Comparison of ENCODE assay signal across 22 cellular contexts in genomic region chr17:7987112-7987893, GRCh38. TPM values are rescaled to one million over a fixed set of nuclear protein-coding genes. Genes with fewer than 3 reads are reported as not detected.
DNase-seq lines count a peak whose midpoint lies in the region; ATAC-seq and TF ChIP-seq lines count a peak whose summit lies in the region.
"Had no signal": no experiment of that assay in that cellular context is flagged by ENCODE, and none has a peak within 500 bp of the region (broad histone marks: within the 10 kb centered on the region; RNA-seq: fewer than 3 reads in every experiment).

No MANE protein-coding gene starts in this region.

- DNase-seq in IMR-90 (peak; percentile 27), mesendoderm (no peak), DMS53 treated with DMSO at 0.1 percent for 48 hours (lab: John Stamatoyannopoulos, UW; ENCODE audit: unreplicated experiment) (no peak), NCI-H748 treated with DMSO at 0.1 percent for 48 hours (lab: John Stamatoyannopoulos, UW) (no peak)
- no peak for DNase-seq in central memory CD8-positive, alpha-beta T cell (ENCODE audit: low spot score in 2 of 2)
- no peak for DNase-seq in stimulated activated effector memory CD8-positive, alpha-beta T cell treated with anti-CD3 and anti-CD28 coated beads, Interleukin-12 subunit alpha, Interleukin-12 subunit beta, amount 100 ng/mL, for 72 hours (ENCODE audit: low spot score in 2 of 2)
- DNase-seq: activated naive CD8-positive, alpha-beta T cell treated with anti-CD3 and anti-CD28 coated beads, Interleukin-2, amount 10 ng/mL, durations not matched to agents 7 days and 5 days; AML-193; brain microvascular endothelial cell; gastrocnemius medialis; kidney glomerular epithelial cell; natural killer cell; NCI-H1436; NCI-H526 treated with DMSO at 0.1 percent for 48 hours; small intestine had no signal

- H3K9me3 Mint-ChIP-seq in central memory CD8-positive, alpha-beta T cell: no peaks in the 10 kb centered on the region
- no peaks in the 10 kb centered on the region for H3K9me3 Mint-ChIP-seq in stimulated activated effector memory CD8-positive, alpha-beta T cell treated with anti-CD3 and anti-CD28 coated beads, Interleukin-12 subunit alpha, Interleukin-12 subunit beta, amount 100 ng/mL, for 72 hours
- H3K9me3 Mint-ChIP-seq: activated naive CD8-positive, alpha-beta T cell treated with anti-CD3 and anti-CD28 coated beads, Interleukin-2, amount 10 ng/mL, durations not matched to agents 7 days and 5 days; activated T-helper 1 cell treated with anti-CD3 and anti-CD28 coated beads, Interleukin-12 subunit alpha, Interleukin-12 subunit beta, Interleukin-2, Interleukin-4 antibody, amounts not matched to agents 30 ng/mL and 10 ng/mL and 1 ng/mL, durations not matched to agents 14 hours and 24 hours and 36 hours; natural killer cell; stimulated activated naive CD8-positive, alpha-beta T cell treated with anti-CD3 and anti-CD28 coated beads, Interleukin-15, Interleukin-2, amounts not matched to agents 100 ng/mL and 50 ng/mL, for 24 hours; type B pancreatic cell had no signal

- TF ChIP-seq POLR2A in IMR-90 (IDR thresholded peaks at IDR 0.05; ENCODE audit: low read depth, low read length): no peak

- H3K9me3 ChIP-seq in IMR-90 (ENCODE audit: control insufficient read depth, insufficient read depth, low read length): no peaks in the 10 kb centered on the region
- H3K9me3 ChIP-seq: gastrocnemius medialis had no signal

- H3K56ac ChIP-seq in IMR-90 (ENCODE audit: extremely low read depth, insufficient read depth, low read length) (no peak overlapping the region), mesendoderm (ENCODE audit: low read length) (peak overlapping the region; percentile 22)

- H3K9me1 ChIP-seq in IMR-90 (ENCODE audit: insufficient read depth, low read length): peaks cover 3% of the 10 kb centered on the region

- H2BK120ac ChIP-seq in IMR-90 (ENCODE audit: low read depth, low read length) (no peak overlapping the region), mesendoderm (ENCODE audit: low read depth, low read length) (no peak overlapping the region)

- no peak overlapping the region for H2BK5ac ChIP-seq in IMR-90 (ENCODE audit: low read depth, low read length, poor library complexity, severe bottlenecking)
- H2BK5ac ChIP-seq in mesendoderm (ENCODE audit: low read length): no peak overlapping the region

- 89% methylated on average over 5 of the region's 12 CpGs; no CpG with 5 or more reads in 1 of the 2 experiments for WGBS in IMR-90 (ENCODE audit: extremely low coverage in 2 of 2, insufficient read length in 1 of 2), 2 experiments
- WGBS in mesendoderm (ENCODE audit: extremely low coverage, insufficient coverage, low lambda C conversion rate): no CpG with 5 or more reads among the region's 12 CpGs

- H4K8ac ChIP-seq in IMR-90 (ENCODE audit: low read depth in 2 of 2, low read length in 2 of 2) (no peak overlapping the region), mesendoderm (ENCODE audit: low read depth, low read length) (no peak overlapping the region)

- TF ChIP-seq CTCF in IMR-90 (conservative IDR thresholded peaks at IDR 0.05; ENCODE audit: low read depth, low read length): no peak

- peak overlapping the region; percentile 65 for H2AFZ ChIP-seq in IMR-90 (replicated peaks; ENCODE audit: low read length, poor library complexity)

- H3K4me1 ChIP-seq in IMR-90 (ENCODE audit: control insufficient read depth, insufficient read depth, low read length): peaks cover 7% of the 10 kb centered on the region; the same call in 1 of the 2 replicates
- no peaks in the 10 kb centered on the region for H3K4me1 ChIP-seq in mesendoderm (ENCODE audit: control insufficient read depth, low read depth, low read length)

- H2BK15ac ChIP-seq in IMR-90 (ENCODE audit: low read depth, low read length) (no peak overlapping the region), mesendoderm (replicated peaks; ENCODE audit: low read depth) (no peak overlapping the region)

- intact Hi-C loops in IMR-90 (cut with micrococcal nuclease): loop anchor here (5.0 kb wide), 1 partner anchor 55 kb away; the partner anchor contains the start of genes CNTROB and TRAPPC1

- no peaks in the 10 kb centered on the region for H3K79me2 ChIP-seq in mesendoderm (ENCODE audit: control insufficient read depth, insufficient read depth, low read length)

- no peak overlapping the region for H3K4me3 Mint-ChIP-seq in central memory CD8-positive, alpha-beta T cell
- H3K4me3 Mint-ChIP-seq in stimulated activated effector memory CD8-positive, alpha-beta T cell treated with anti-CD3 and anti-CD28 coated beads, Interleukin-12 subunit alpha, Interleukin-12 subunit beta, amount 100 ng/mL, for 72 hours: no peak overlapping the region
- H3K4me3 Mint-ChIP-seq: activated naive CD8-positive, alpha-beta T cell treated with anti-CD3 and anti-CD28 coated beads, Interleukin-2, amount 10 ng/mL, durations not matched to agents 7 days and 5 days; activated T-helper 1 cell treated with anti-CD3 and anti-CD28 coated beads, Interleukin-12 subunit alpha, Interleukin-12 subunit beta, Interleukin-2, Interleukin-4 antibody, amounts not matched to agents 30 ng/mL and 10 ng/mL and 1 ng/mL, durations not matched to agents 14 hours and 24 hours and 36 hours; natural killer cell; stimulated activated naive CD8-positive, alpha-beta T cell treated with anti-CD3 and anti-CD28 coated beads, Interleukin-15, Interleukin-2, amounts not matched to agents 100 ng/mL and 50 ng/mL, for 24 hours; type B pancreatic cell had no signal

- H3K27ac ChIP-seq in IMR-90 (ENCODE audit: insufficient read depth, low read length): no peak overlapping the region
- no peak overlapping the region for H3K27ac ChIP-seq in mesendoderm (ENCODE audit: low read depth, low read length)
- H3K27ac ChIP-seq: brain microvascular endothelial cell, gastrocnemius medialis had no signal

- H3K4me1 Mint-ChIP-seq in central memory CD8-positive, alpha-beta T cell: peaks cover 15% of the 10 kb centered on the region
- peaks cover 19% of the 10 kb centered on the region for H3K4me1 Mint-ChIP-seq in stimulated activated effector memory CD8-positive, alpha-beta T cell treated with anti-CD3 and anti-CD28 coated beads, Interleukin-12 subunit alpha, Interleukin-12 subunit beta, amount 100 ng/mL, for 72 hours

- no peak for ATAC-seq in IMR-90 (ENCODE audit: low read depth)
- no peak for ATAC-seq in central memory CD8-positive, alpha-beta T cell (replicated peaks; ENCODE audit: extremely low read depth, poor library complexity, severe bottlenecking)
- no peak for ATAC-seq in stimulated activated effector memory CD8-positive, alpha-beta T cell treated with anti-CD3 and anti-CD28 coated beads, Interleukin-12 subunit alpha, Interleukin-12 subunit beta, amount 100 ng/mL, for 72 hours
- ATAC-seq in HG02763 (IDR thresholded peaks at IDR 0.05; ENCODE audit: unreplicated experiment): no peak
- ATAC-seq: gastrocnemius medialis, natural killer cell had no signal

- CTCF ChIA-PET in IMR-90 (lab: Yijun Ruan, JAX): interaction anchor here (0.6 to 1.8 kb wide), 6 partner anchors 14 to 257 kb away, joined by 3 to 5 read pairs (median 4); partner anchors contain the start of gene RNF227

- H3K27me3 Mint-ChIP-seq in central memory CD8-positive, alpha-beta T cell: peaks cover 27% of the 10 kb centered on the region
- H3K27me3 Mint-ChIP-seq: stimulated activated naive CD8-positive, alpha-beta T cell treated with anti-CD3 and anti-CD28 coated beads, Interleukin-15, Interleukin-2, amounts not matched to agents 100 ng/mL and 50 ng/mL, for 24 hours had no signal

- TF ChIP-seq RAD21 in IMR-90 (IDR thresholded peaks at IDR 0.05; ENCODE audit: low read length): no peak

- H3K36me3 Mint-ChIP-seq in central memory CD8-positive, alpha-beta T cell (ENCODE audit: insufficient read depth): peaks cover 8% of the 10 kb centered on the region
- H3K36me3 Mint-ChIP-seq in stimulated activated effector memory CD8-positive, alpha-beta T cell treated with anti-CD3 and anti-CD28 coated beads, Interleukin-12 subunit alpha, Interleukin-12 subunit beta, amount 100 ng/mL, for 72 hours: peaks cover 4% of the 10 kb centered on the region
- H3K36me3 Mint-ChIP-seq: activated naive CD8-positive, alpha-beta T cell treated with anti-CD3 and anti-CD28 coated beads, Interleukin-2, amount 10 ng/mL, durations not matched to agents 7 days and 5 days; natural killer cell; type B pancreatic cell had no signal

- H4K5ac ChIP-seq in IMR-90 (ENCODE audit: low read depth, low read length) (no peak overlapping the region), mesendoderm (ENCODE audit: low read length) (no peak overlapping the region)

- H3K79me1 ChIP-seq in IMR-90 (ENCODE audit: low read depth in 1 of 2, low read length in 2 of 2) (no peaks in the 10 kb centered on the region), mesendoderm (ENCODE audit: low read length) (no peaks in the 10 kb centered on the region)

- H3K27ac Mint-ChIP-seq in central memory CD8-positive, alpha-beta T cell (ENCODE audit: low read depth): peak overlapping the region; percentile 16
- peak overlapping the region; percentile 21 for H3K27ac Mint-ChIP-seq in stimulated activated effector memory CD8-positive, alpha-beta T cell treated with anti-CD3 and anti-CD28 coated beads, Interleukin-12 subunit alpha, Interleukin-12 subunit beta, amount 100 ng/mL, for 72 hours
- H3K27ac Mint-ChIP-seq: activated naive CD8-positive, alpha-beta T cell treated with anti-CD3 and anti-CD28 coated beads, Interleukin-2, amount 10 ng/mL, durations not matched to agents 7 days and 5 days; activated T-helper 1 cell treated with anti-CD3 and anti-CD28 coated beads, Interleukin-12 subunit alpha, Interleukin-12 subunit beta, Interleukin-2, Interleukin-4 antibody, amounts not matched to agents 30 ng/mL and 10 ng/mL and 1 ng/mL, durations not matched to agents 14 hours and 24 hours and 36 hours; natural killer cell; stimulated activated naive CD8-positive, alpha-beta T cell treated with anti-CD3 and anti-CD28 coated beads, Interleukin-15, Interleukin-2, amounts not matched to agents 100 ng/mL and 50 ng/mL, for 24 hours; type B pancreatic cell had no signal

- dilution Hi-C loops in IMR-90 (cut with HindIII; ENCODE audit: low sequenced_read_pairs, unreplicated experiment): no loop called here

- H3K4ac ChIP-seq in IMR-90 (ENCODE audit: low read depth, low read length) (no peak overlapping the region), mesendoderm (ENCODE audit: low read depth, low read length) (no peak overlapping the region)

- no peaks in the 10 kb centered on the region for H4K20me1 ChIP-seq in IMR-90 (ENCODE audit: insufficient read depth, low read length)

- H3K4me3 ChIP-seq in IMR-90 (ENCODE audit: insufficient read depth, low read depth, low read length): no peak overlapping the region
- no peak overlapping the region for H3K4me3 ChIP-seq in mesendoderm (ENCODE audit: low read length)
- H3K4me3 ChIP-seq: gastrocnemius medialis had no signal

- no peaks in the 10 kb centered on the region for H3K27me3 ChIP-seq in IMR-90 (ENCODE audit: control insufficient read depth, insufficient read depth, low read length)
- no peaks in the 10 kb centered on the region for H3K27me3 ChIP-seq in mesendoderm (ENCODE audit: insufficient read depth, low read length, poor library complexity)
- H3K27me3 ChIP-seq: brain microvascular endothelial cell, gastrocnemius medialis had no signal

- H2AK5ac ChIP-seq in IMR-90 (ENCODE audit: low read depth, low read length): peak overlapping the region; percentile 66
- H2AK5ac ChIP-seq in mesendoderm (ENCODE audit: low read length): no peak overlapping the region

- H4K91ac ChIP-seq in IMR-90 (ENCODE audit: insufficient read depth, low read depth, low read length): no peak overlapping the region; the same call in 1 of the 2 replicates

- H3K9ac ChIP-seq in IMR-90 (ENCODE audit: low read depth, low read length) (no peak overlapping the region), mesendoderm (ENCODE audit: low read length) (no peak overlapping the region)

- H3K23ac ChIP-seq in IMR-90 (ENCODE audit: low read depth, low read length): no peak overlapping the region
- H3K23ac ChIP-seq in mesendoderm (ENCODE audit: low read length): no peak overlapping the region

- H2AK9ac ChIP-seq in IMR-90 (replicated peaks; ENCODE audit: low read depth, low read length, poor library complexity): peak overlapping the region; percentile 39

- no TSS peak for BruUV-seq in IMR-90 (replicated peaks; lab: Mats Ljungman, UMichigan)

- H3K18ac ChIP-seq in IMR-90 (ENCODE audit: low read depth, low read length) (no peak overlapping the region), mesendoderm (ENCODE audit: low read length) (no peak overlapping the region)

- in situ Hi-C loops in IMR-90 (cut with MboI; ENCODE audit: low sequenced_read_pairs): loop anchor here (5.0 to 25.0 kb wide), 2 partner anchors 75 to 250 kb away; no protein-coding TSS in a partner anchor

- POLR2A ChIA-PET in IMR-90 (lab: Charles Lee; ENCODE audit: unreplicated experiment): interaction anchor here (0.6 kb wide), 1 partner anchor 15 kb away, joined by 3 read pairs; no protein-coding TSS in a partner anchor

- H3K4me2 ChIP-seq in IMR-90 (ENCODE audit: low read depth, low read length): no peak overlapping the region
- no peak overlapping the region for H3K4me2 ChIP-seq in mesendoderm (ENCODE audit: low read length)

- H3K36me3 ChIP-seq in IMR-90 (ENCODE audit: control insufficient read depth, insufficient read depth, low read length) (no peaks in the 10 kb centered on the region), mesendoderm (ENCODE audit: control insufficient read depth, insufficient read depth, low read length) (no peaks in the 10 kb centered on the region)
- H3K36me3 ChIP-seq: brain microvascular endothelial cell, gastrocnemius medialis had no signal

- no peak overlapping the region for H2BK20ac ChIP-seq in IMR-90 (ENCODE audit: low read depth, low read length)

- no peak overlapping the region for H3K14ac ChIP-seq in IMR-90 (replicated peaks; ENCODE audit: low read depth, low read length)

RNA-seq across cellular contexts. Expression of gene GUCY2D, which starts 15.1 kb away (rescaled TPM):
- not detected in 2 replicates for total RNA-seq in IMR-90 (2012; rRNA removed)
- 0.03 TPM in 1 of 2 replicates, not detected in the other for polyA plus RNA-seq in IMR-90 (2012; rRNA removed)
- polyA plus RNA-seq in IMR-90 (2012; cell fraction: cytosol; rRNA removed): not detected in 2 replicates
- not detected in 2 replicates for polyA plus RNA-seq in IMR-90 (2012; cell fraction: nucleus; rRNA removed; ENCODE audit: low replicate concordance)
- polyA plus RNA-seq in mesendoderm (2013, experiment 1 of 2): not detected
- polyA plus RNA-seq in mesendoderm (2013, experiment 2 of 2): not detected
- total RNA-seq: activated naive CD8-positive, alpha-beta T cell treated with anti-CD3 and anti-CD28 coated beads, Interleukin-2, amount 10 ng/mL, durations not matched to agents 7 days and 5 days; activated T-helper 1 cell treated with anti-CD3 and anti-CD28 coated beads, Interleukin-12 subunit alpha, Interleukin-12 subunit beta, Interleukin-2, Interleukin-4 antibody, amounts not matched to agents 30 ng/mL and 10 ng/mL and 1 ng/mL, durations not matched to agents 14 hours and 24 hours and 36 hours; dermis microvascular lymphatic vessel endothelial cell; gastrocnemius medialis; mesenteric fat pad; natural killer cell; posterior vena cava had no signal
- polyA plus RNA-seq: small intestine had no signal

RNA-seq across cellular contexts. Expression of gene ALOX15B, which starts 51.6 kb away (rescaled TPM):
- total RNA-seq in IMR-90 (2012; rRNA removed): not detected in 2 replicates
- polyA plus RNA-seq in IMR-90 (2012; rRNA removed): not detected in 2 replicates
- 0.03 TPM in 1 of 2 replicates, not detected in the other for polyA plus RNA-seq in IMR-90 (2012; cell fraction: cytosol; rRNA removed)
- not detected in 2 replicates for polyA plus RNA-seq in IMR-90 (2012; cell fraction: nucleus; rRNA removed; ENCODE audit: low replicate concordance)
- polyA plus RNA-seq in mesendoderm (2013, experiment 1 of 2): 0.03 TPM
- polyA plus RNA-seq in mesendoderm (2013, experiment 2 of 2): 0.07 TPM
- total RNA-seq: activated naive CD8-positive, alpha-beta T cell treated with anti-CD3 and anti-CD28 coated beads, Interleukin-2, amount 10 ng/mL, durations not matched to agents 7 days and 5 days; activated T-helper 1 cell treated with anti-CD3 and anti-CD28 coated beads, Interleukin-12 subunit alpha, Interleukin-12 subunit beta, Interleukin-2, Interleukin-4 antibody, amounts not matched to agents 30 ng/mL and 10 ng/mL and 1 ng/mL, durations not matched to agents 14 hours and 24 hours and 36 hours; dermis microvascular lymphatic vessel endothelial cell; natural killer cell had no signal

RNA-seq across cellular contexts. Expression of gene CNTROB, which starts 55.3 kb away (rescaled TPM):
- 12.5 and 12.7 TPM in 2 replicates for total RNA-seq in IMR-90 (2012; rRNA removed)
- polyA plus RNA-seq in IMR-90 (2012; rRNA removed): 26.3 and 26.4 TPM in 2 replicates
- 16.7 and 17.4 TPM in 2 replicates for polyA plus RNA-seq in IMR-90 (2012; cell fraction: cytosol; rRNA removed)
- 114 and 129 TPM in 2 replicates for polyA plus RNA-seq in IMR-90 (2012; cell fraction: nucleus; rRNA removed; ENCODE audit: low replicate concordance)
- polyA plus RNA-seq in mesendoderm (2013, experiment 1 of 2): 21.6 TPM
- 20.3 TPM for polyA plus RNA-seq in mesendoderm (2013, experiment 2 of 2)

RNA-seq across cellular contexts. Expression of gene TRAPPC1, which starts 55.6 kb away (rescaled TPM):
- total RNA-seq in IMR-90 (2012; rRNA removed): 31.4 and 50.4 TPM in 2 replicates
- 303 and 341 TPM in 2 replicates for polyA plus RNA-seq in IMR-90 (2012; rRNA removed)
- polyA plus RNA-seq in IMR-90 (2012; cell fraction: cytosol; rRNA removed): 541 and 542 TPM in 2 replicates
- 96.2 and 138 TPM in 2 replicates for polyA plus RNA-seq in IMR-90 (2012; cell fraction: nucleus; rRNA removed; ENCODE audit: low replicate concordance)
- 86.5 TPM for polyA plus RNA-seq in mesendoderm (2013, experiment 1 of 2)
- 91.3 TPM for polyA plus RNA-seq in mesendoderm (2013, experiment 2 of 2)

RNA-seq across cellular contexts. Expression of gene KCNAB3, which starts 57.6 kb away (rescaled TPM):
- total RNA-seq in IMR-90 (2012; rRNA removed): 0.36 and 0.56 TPM in 2 replicates
- polyA plus RNA-seq in IMR-90 (2012; rRNA removed): 4.2 and 4.9 TPM in 2 replicates
- 1.4 and 1.9 TPM in 2 replicates for polyA plus RNA-seq in IMR-90 (2012; cell fraction: cytosol; rRNA removed)
- 55.4 and 58.5 TPM in 2 replicates for polyA plus RNA-seq in IMR-90 (2012; cell fraction: nucleus; rRNA removed; ENCODE audit: low replicate concordance)
- polyA plus RNA-seq in mesendoderm (2013, experiment 1 of 2): 0.58 TPM
- polyA plus RNA-seq in mesendoderm (2013, experiment 2 of 2): 0.60 TPM
